In the genomic region with DNA sequence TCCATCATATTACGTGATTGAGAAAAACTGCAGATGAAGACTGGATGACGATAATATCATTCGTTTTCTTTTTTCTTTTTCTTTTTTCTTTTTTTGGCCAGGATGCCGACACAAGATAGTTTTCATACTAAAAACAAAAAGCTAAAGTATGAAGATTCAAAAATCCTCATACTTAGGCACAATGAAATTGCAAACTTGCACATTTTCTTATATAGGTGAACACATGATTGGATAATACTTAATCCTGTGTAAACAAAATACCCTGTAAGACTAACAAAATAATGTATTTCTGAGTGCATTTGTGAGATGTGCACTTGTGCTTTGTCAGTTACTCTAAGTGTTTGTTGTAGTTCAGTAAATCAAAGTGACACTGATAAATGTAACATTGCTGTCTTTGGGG, we compare ENCODE assay signal across 26 cellular contexts.
"Had no signal": no experiment of that assay in that cellular context is flagged by ENCODE, and none has a peak within 500 bp of the region (broad histone marks: within the 10 kb centered on the region; RNA-seq: fewer than 3 reads in every experiment).

No MANE protein-coding gene starts in this region.

- H3K9ac ChIP-seq: SK-N-SH had no signal

- H3K9me3 ChIP-seq: ascending aorta, breast epithelium, Peyer's patch, SJSA1, SK-N-SH had no signal

- H3K36me3 Mint-ChIP-seq: activated naive CD8-positive, alpha-beta T cell treated with anti-CD3 and anti-CD28 coated beads, Interleukin-2, amount 10 ng/mL, durations not matched to agents 7 days and 5 days had no signal

- H3K27ac Mint-ChIP-seq: activated CD4-positive, alpha-beta T cell treated with anti-CD3 and anti-CD28 coated beads, Interleukin-2, amount 10 ng/mL, durations not matched to agents 24 days and 14 days; activated CD8-positive, alpha-beta T cell treated with anti-CD3 and anti-CD28 coated beads for 36 hours; activated naive CD8-positive, alpha-beta T cell treated with anti-CD3 and anti-CD28 coated beads, Interleukin-2, amount 10 ng/mL, durations not matched to agents 7 days and 5 days; activated T-cell treated with anti-CD3 and anti-CD28 coated beads, Interleukin-2, amount 50 U/mL, for 72 hours; activated T-helper 17 cell treated with anti-CD3 and anti-CD28 coated beads, Interleukin-2, amount 50 U/mL, for 72 hours; T-helper 1 cell treated with Interleukin-12 subunit alpha and Interleukin-12 subunit beta and Interleukin-4 antibody, amounts not matched to agents 30 μg/mL and 1 μg/mL, for 36 hours; T-helper 2 cell treated with Interferon-gamma antibody and Interleukin-4, amounts not matched to agents 5 μg/mL and 100 μg/mL, for 36 hours had no signal

- H3K4me3 Mint-ChIP-seq: activated CD4-positive, alpha-beta T cell treated with anti-CD3 and anti-CD28 coated beads, Interleukin-2, amount 10 ng/mL, durations not matched to agents 24 days and 14 days; activated CD8-positive, alpha-beta T cell treated with anti-CD3 and anti-CD28 coated beads for 36 hours; activated naive CD8-positive, alpha-beta T cell treated with anti-CD3 and anti-CD28 coated beads, Interleukin-2, amount 10 ng/mL, durations not matched to agents 7 days and 5 days; activated T-cell treated with anti-CD3 and anti-CD28 coated beads, Interleukin-2, amount 50 U/mL, for 72 hours; activated T-helper 17 cell treated with anti-CD3 and anti-CD28 coated beads, Interleukin-2, amount 50 U/mL, for 72 hours; T-helper 1 cell treated with Interleukin-12 subunit alpha and Interleukin-12 subunit beta and Interleukin-4 antibody, amounts not matched to agents 30 μg/mL and 1 μg/mL, for 36 hours; T-helper 2 cell treated with Interferon-gamma antibody and Interleukin-4, amounts not matched to agents 5 μg/mL and 100 μg/mL, for 36 hours had no signal

- H3K27me3 ChIP-seq: ascending aorta, breast epithelium, Peyer's patch, SJSA1 had no signal

- ATAC-seq: activated CD8-positive, alpha-beta T cell treated with anti-CD3 and anti-CD28 coated beads for 36 hours; activated T-cell treated with anti-CD3 and anti-CD28 coated beads, Interleukin-2, amount 50 U/mL, for 72 hours; activated T-helper 17 cell treated with anti-CD3 and anti-CD28 coated beads, Interleukin-2, amount 50 U/mL, for 72 hours; PC-3 had no signal

- H3K36me3 ChIP-seq: ascending aorta, breast epithelium, Peyer's patch, SJSA1 had no signal

- H3K4me1 ChIP-seq: breast epithelium, Peyer's patch, SJSA1 had no signal

- FAIRE-seq: TTC549 had no signal

- H3K9me3 Mint-ChIP-seq: activated CD4-positive, alpha-beta T cell treated with anti-CD3 and anti-CD28 coated beads, Interleukin-2, amount 10 ng/mL, durations not matched to agents 24 days and 14 days; activated CD8-positive, alpha-beta T cell treated with anti-CD3 and anti-CD28 coated beads for 36 hours; activated naive CD8-positive, alpha-beta T cell treated with anti-CD3 and anti-CD28 coated beads, Interleukin-2, amount 10 ng/mL, durations not matched to agents 7 days and 5 days; T-helper 1 cell treated with Interleukin-12 subunit alpha and Interleukin-12 subunit beta and Interleukin-4 antibody, amounts not matched to agents 30 μg/mL and 1 μg/mL, for 36 hours; T-helper 2 cell treated with Interferon-gamma antibody and Interleukin-4, amounts not matched to agents 5 μg/mL and 100 μg/mL, for 36 hours had no signal

- H3K27ac ChIP-seq: breast epithelium, Peyer's patch, SJSA1 had no signal

- H3K27me3 Mint-ChIP-seq: activated CD4-positive, alpha-beta T cell treated with anti-CD3 and anti-CD28 coated beads, Interleukin-2, amount 10 ng/mL, durations not matched to agents 24 days and 14 days; activated CD8-positive, alpha-beta T cell treated with anti-CD3 and anti-CD28 coated beads for 36 hours; activated naive CD8-positive, alpha-beta T cell treated with anti-CD3 and anti-CD28 coated beads, Interleukin-2, amount 10 ng/mL, durations not matched to agents 7 days and 5 days; activated T-helper 17 cell treated with anti-CD3 and anti-CD28 coated beads, Interleukin-2, amount 50 U/mL, for 72 hours had no signal

- H3K4me2 ChIP-seq: SK-N-SH had no signal

- DNase-seq: activated CD4-positive, alpha-beta T cell treated with anti-CD3 and anti-CD28 coated beads, Interleukin-2, amount 10 ng/mL, durations not matched to agents 24 days and 14 days; activated CD4-positive, alpha-beta T cell treated with anti-CD3 and anti-CD28 coated beads, Interleukin-2, amount 50 U/mL, for 4 hours; activated CD8-positive, alpha-beta T cell treated with anti-CD3 and anti-CD28 coated beads for 36 hours; activated effector memory CD4-positive, alpha-beta T cell treated with anti-CD3 and anti-CD28 coated beads, Interleukin-2, amount 50 U/mL, for 16 hours; activated naive CD4-positive, alpha-beta T cell; activated naive CD4-positive, alpha-beta T cell treated with anti-CD3 and anti-CD28 coated beads, Interleukin-2, amount 50 U/mL, for 16 hours; activated naive CD8-positive, alpha-beta T cell treated with anti-CD3 and anti-CD28 coated beads, Interleukin-2, amount 10 ng/mL, durations not matched to agents 7 days and 5 days; activated T-cell treated with anti-CD3 and anti-CD28 coated beads, Interleukin-2, amount 50 U/mL, for 1 hour; activated T-cell treated with anti-CD3 and anti-CD28 coated beads, Interleukin-2, amount 50 U/mL, for 72 hours; amygdala; NCI-H1417 treated with DMSO at 0.1 percent for 48 hours; NCI-H187 treated with DMSO at 0.1 percent for 48 hours; NCI-H524; NK-92 treated with Interleukin-12 subunit alpha and Interleukin-12 subunit beta, amount 100 ng/mL, for 24 hours; PC-3; Peyer's patch; RPMI8226; SHP77 treated with DMSO at 0.1 percent for 48 hours; SK-N-SH had no signal

- H3K4me3 ChIP-seq: Peyer's patch, SJSA1 had no signal

- H3K4me1 Mint-ChIP-seq: activated CD4-positive, alpha-beta T cell treated with anti-CD3 and anti-CD28 coated beads, Interleukin-2, amount 10 ng/mL, durations not matched to agents 24 days and 14 days; activated naive CD8-positive, alpha-beta T cell treated with anti-CD3 and anti-CD28 coated beads, Interleukin-2, amount 10 ng/mL, durations not matched to agents 7 days and 5 days; activated T-helper 17 cell treated with anti-CD3 and anti-CD28 coated beads, Interleukin-2, amount 50 U/mL, for 72 hours had no signal
